Comparison of ENCODE assay signal across 10 cellular contexts in the genomic region with DNA sequence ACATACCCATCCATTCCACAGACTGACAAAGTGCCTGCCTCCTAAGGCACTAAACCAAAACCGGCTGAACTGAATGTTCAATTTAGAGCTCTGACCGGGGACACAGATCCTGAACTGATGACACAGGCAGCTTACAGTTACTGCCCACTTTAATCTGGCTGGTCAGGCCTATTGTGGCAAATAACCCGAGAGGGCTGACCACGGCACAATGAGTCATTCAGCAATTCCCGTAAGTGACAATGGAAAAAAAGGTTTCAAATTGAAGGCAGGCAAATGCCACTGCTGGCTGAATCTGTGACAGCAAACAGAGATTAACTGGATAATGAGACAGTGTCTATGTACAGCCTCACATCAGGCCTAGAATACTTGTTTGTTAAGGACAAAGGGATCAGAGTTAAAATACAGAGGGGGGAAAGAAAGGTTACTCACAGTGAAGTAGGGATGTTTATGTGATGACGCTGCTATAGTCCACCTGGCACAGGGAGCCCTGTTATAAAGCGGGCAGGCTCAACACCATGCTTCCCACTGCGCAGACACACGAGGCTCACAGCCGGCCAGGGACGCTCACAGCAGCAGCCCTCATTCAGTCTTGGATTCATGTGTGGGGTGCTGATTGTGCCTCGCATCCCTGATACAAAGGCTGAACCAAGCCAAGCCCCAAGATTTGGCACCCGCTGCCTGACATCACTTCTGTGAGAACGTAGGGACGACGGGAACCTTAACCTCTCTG. TPM values are rescaled to one million over a fixed set of nuclear protein-coding genes. Genes with fewer than 3 reads are reported as not detected.
DNase-seq lines count a peak whose midpoint lies in the region; ATAC-seq and TF ChIP-seq lines count a peak whose summit lies in the region.
"Had no signal": no experiment of that assay in that cellular context is flagged by ENCODE, and none has a peak within 500 bp of the region (broad histone marks: within the 10 kb centered on the region; RNA-seq: fewer than 3 reads in every experiment).

No MANE protein-coding gene starts in this region.

- H3K27ac ChIP-seq in GM23338 (ENCODE audit: low read depth) (no peak overlapping the region), colonic mucosa (no peak overlapping the region)
- H3K27ac ChIP-seq: upper lobe of left lung had no signal

- no peak for TF ChIP-seq CTCF in GM23338 (conservative IDR thresholded peaks at IDR 0.05; ENCODE audit: low read depth in 2 of 2)
- TF ChIP-seq CTCF in fibroblast of mammary gland (conservative IDR thresholded peaks at IDR 0.05; ENCODE audit: control insufficient read depth, insufficient read depth, low read depth, low read length) = no peak
- TF ChIP-seq CTCF in colonic mucosa (IDR thresholded peaks at IDR 0.05) = no peak

- no peak overlapping the region for H3K9ac ChIP-seq in colonic mucosa (ENCODE audit: low read depth in 2 of 2, low read length in 2 of 2)

- H3K27me3 Mint-ChIP-seq in GM23338 (ENCODE audit: insufficient read depth, low read depth, poor library complexity) = no peaks in the 10 kb centered on the region
- H3K27me3 Mint-ChIP-seq: central memory CD8-positive, alpha-beta T cell had no signal

- ATAC-seq in GM23338 = peak; percentile 26; the same call in 2 of the 3 replicates
- ATAC-seq in left colon = no peak
- no peak for ATAC-seq in HG02759 (IDR thresholded peaks at IDR 0.05; ENCODE audit: unreplicated experiment)

- H3K4me3 Mint-ChIP-seq in GM23338 = no peak overlapping the region
- H3K4me3 Mint-ChIP-seq: central memory CD8-positive, alpha-beta T cell had no signal

- H3K36me3 Mint-ChIP-seq in GM23338 (ENCODE audit: low read depth) = peaks cover 12% of the 10 kb centered on the region

- no peaks in the 10 kb centered on the region; the same call in 1 of the 2 replicates for H4K20me1 ChIP-seq in GM23338 (replicated peaks; ENCODE audit: insufficient read depth)

- H3K4me3 ChIP-seq in GM23338 (no peak overlapping the region), fibroblast of mammary gland (ENCODE audit: control insufficient read depth, low read depth, low read length) (no peak overlapping the region), colonic mucosa (no peak overlapping the region)
- H3K4me3 ChIP-seq: upper lobe of left lung had no signal

- H3F3A ChIP-seq in GM23338 (replicated peaks; ENCODE audit: low read depth) = no peaks in the 10 kb centered on the region; the same call in 1 of the 2 replicates

- H3K79me2 ChIP-seq in GM23338 (replicated peaks; ENCODE audit: insufficient read depth) = no peaks in the 10 kb centered on the region

- no peaks in the 10 kb centered on the region for H3K9me2 ChIP-seq in GM23338 (ENCODE audit: insufficient read depth)

- intact Hi-C loops in left colon (cut with DNase I, micrococcal nuclease) = no loop called here
- intact Hi-C loops in colonic mucosa (cut with DNase I) = no loop called here

- no peak overlapping the region for H3K27ac Mint-ChIP-seq in GM23338

- no peak overlapping the region for H3K4me2 ChIP-seq in GM23338

- no peak overlapping the region for H2AFZ ChIP-seq in GM23338

- DNase-seq in GM23338 (ENCODE audit: low spot score) = no peak
- DNase-seq in SHP77 treated with DMSO at 0.1 percent for 48 hours (lab: John Stamatoyannopoulos, UW) = peak; percentile 63
- peak; percentile 79 for DNase-seq in fibroblast of mammary gland (ENCODE audit: low read depth)
- DNase-seq in putamen (ENCODE audit: low spot score) = peak; percentile 38
- DNase-seq in left colon = no peak
- DNase-seq in activated CD4-positive, alpha-beta T cell treated with anti-CD3 and anti-CD28 coated beads, Interleukin-2, amount 50 U/mL, for 48 hours = no peak
- no peak for DNase-seq in colonic mucosa

- no peaks in the 10 kb centered on the region for H3K9me3 Mint-ChIP-seq in GM23338
- H3K9me3 Mint-ChIP-seq: central memory CD8-positive, alpha-beta T cell had no signal

- peaks cover 7% of the 10 kb centered on the region; the same call in 1 of the 3 replicates for H3K4me1 Mint-ChIP-seq in GM23338
- H3K4me1 Mint-ChIP-seq: central memory CD8-positive, alpha-beta T cell had no signal

- H3K4me1 ChIP-seq in GM23338 (ENCODE audit: insufficient read depth) (no peaks in the 10 kb centered on the region), colonic mucosa (no peaks in the 10 kb centered on the region)
- H3K4me1 ChIP-seq: upper lobe of left lung had no signal

- H3K27me3 ChIP-seq in GM23338 (ENCODE audit: insufficient read depth) = no peaks in the 10 kb centered on the region
- H3K27me3 ChIP-seq in colonic mucosa = no peaks in the 10 kb centered on the region
- H3K27me3 ChIP-seq: upper lobe of left lung had no signal

- H3K9me3 ChIP-seq in colonic mucosa = no peaks in the 10 kb centered on the region
- H3K9me3 ChIP-seq: upper lobe of left lung had no signal

- peaks cover 5% of the 10 kb centered on the region; the same call in 1 of the 2 replicates for H3K36me3 ChIP-seq in GM23338 (ENCODE audit: insufficient read depth)
- no peaks in the 10 kb centered on the region for H3K36me3 ChIP-seq in colonic mucosa

TF ChIP-seq in GM23338, 12 proteins besides CTCF, POLR2A, EP300 and RAD21 (continues in another document):
- TF ChIP-seq ZNF331 (CRISPR knock-in tag; IDR thresholded peaks at IDR 0.05; ENCODE audit: low read depth) (no peak), EZH2 (IDR thresholded peaks at IDR 0.05; ENCODE audit: low read depth, unreplicated experiment) (no peak), STAT1 (IDR thresholded peaks at IDR 0.05; ENCODE audit: unreplicated experiment) (no peak), CREB1 (CRISPR knock-in tag; IDR thresholded peaks at IDR 0.05; ENCODE audit: low read depth) (no peak), EZH2phosphoT487 (IDR thresholded peaks at IDR 0.05; ENCODE audit: unreplicated experiment) (no peak), NANOG (IDR thresholded peaks at IDR 0.05; ENCODE audit: borderline replicate concordance) (no peak), ZNF114 (CRISPR knock-in tag; IDR thresholded peaks at IDR 0.05) (no peak), POLR2AphosphoS5 (IDR thresholded peaks at IDR 0.05; ENCODE audit: low read depth) (no peak)
- TF ChIP-seq, protein P1, sequence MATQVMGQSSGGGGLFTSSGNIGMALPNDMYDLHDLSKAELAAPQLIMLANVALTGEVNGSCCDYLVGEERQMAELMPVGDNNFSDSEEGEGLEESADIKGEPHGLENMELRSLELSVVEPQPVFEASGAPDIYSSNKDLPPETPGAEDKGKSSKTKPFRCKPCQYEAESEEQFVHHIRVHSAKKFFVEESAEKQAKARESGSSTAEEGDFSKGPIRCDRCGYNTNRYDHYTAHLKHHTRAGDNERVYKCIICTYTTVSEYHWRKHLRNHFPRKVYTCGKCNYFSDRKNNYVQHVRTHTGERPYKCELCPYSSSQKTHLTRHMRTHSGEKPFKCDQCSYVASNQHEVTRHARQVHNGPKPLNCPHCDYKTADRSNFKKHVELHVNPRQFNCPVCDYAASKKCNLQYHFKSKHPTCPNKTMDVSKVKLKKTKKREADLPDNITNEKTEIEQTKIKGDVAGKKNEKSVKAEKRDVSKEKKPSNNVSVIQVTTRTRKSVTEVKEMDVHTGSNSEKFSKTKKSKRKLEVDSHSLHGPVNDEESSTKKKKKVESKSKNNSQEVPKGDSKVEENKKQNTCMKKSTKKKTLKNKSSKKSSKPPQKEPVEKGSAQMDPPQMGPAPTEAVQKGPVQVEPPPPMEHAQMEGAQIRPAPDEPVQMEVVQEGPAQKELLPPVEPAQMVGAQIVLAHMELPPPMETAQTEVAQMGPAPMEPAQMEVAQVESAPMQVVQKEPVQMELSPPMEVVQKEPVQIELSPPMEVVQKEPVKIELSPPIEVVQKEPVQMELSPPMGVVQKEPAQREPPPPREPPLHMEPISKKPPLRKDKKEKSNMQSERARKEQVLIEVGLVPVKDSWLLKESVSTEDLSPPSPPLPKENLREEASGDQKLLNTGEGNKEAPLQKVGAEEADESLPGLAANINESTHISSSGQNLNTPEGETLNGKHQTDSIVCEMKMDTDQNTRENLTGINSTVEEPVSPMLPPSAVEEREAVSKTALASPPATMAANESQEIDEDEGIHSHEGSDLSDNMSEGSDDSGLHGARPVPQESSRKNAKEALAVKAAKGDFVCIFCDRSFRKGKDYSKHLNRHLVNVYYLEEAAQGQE (IDR thresholded peaks at IDR 0.05; ENCODE audit: unreplicated experiment) = no peak
- TF ChIP-seq, protein P2, sequence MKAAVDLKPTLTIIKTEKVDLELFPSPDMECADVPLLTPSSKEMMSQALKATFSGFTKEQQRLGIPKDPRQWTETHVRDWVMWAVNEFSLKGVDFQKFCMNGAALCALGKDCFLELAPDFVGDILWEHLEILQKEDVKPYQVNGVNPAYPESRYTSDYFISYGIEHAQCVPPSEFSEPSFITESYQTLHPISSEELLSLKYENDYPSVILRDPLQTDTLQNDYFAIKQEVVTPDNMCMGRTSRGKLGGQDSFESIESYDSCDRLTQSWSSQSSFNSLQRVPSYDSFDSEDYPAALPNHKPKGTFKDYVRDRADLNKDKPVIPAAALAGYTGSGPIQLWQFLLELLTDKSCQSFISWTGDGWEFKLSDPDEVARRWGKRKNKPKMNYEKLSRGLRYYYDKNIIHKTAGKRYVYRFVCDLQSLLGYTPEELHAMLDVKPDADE (IDR thresholded peaks at IDR 0.05) = no peak

RNA-seq across cellular contexts. Expression of a gene that starts 54.4 kb away (rescaled TPM):
- total RNA-seq in GM23338 (2014; rRNA removed; shearing (Covaris generic)) = 17.0 and 17.5 TPM in 2 replicates
- polyA plus RNA-seq in GM23338 (2016; fragmentation: Nextera tagmentation; extraction: Ambion mirVana) = 14.5 and 16.4 TPM in 2 replicates
- 10 to 100 TPM; 10.2 to 16.9 TPM for total RNA-seq in left colon
- total RNA-seq in colonic mucosa = 10 to 100 TPM; 12.2 to 18.5 TPM

RNA-seq across cellular contexts. Expression of a gene that starts 54.5 kb away (rescaled TPM):
- 19.2 and 19.3 TPM in 2 replicates for total RNA-seq in GM23338 (2014; rRNA removed; shearing (Covaris generic))
- polyA plus RNA-seq in GM23338 (2016; fragmentation: Nextera tagmentation; extraction: Ambion mirVana) = 16.6 and 18.4 TPM in 2 replicates
- 10 to 100 TPM; 14.2 to 14.4 TPM for total RNA-seq in left colon
- total RNA-seq in colonic mucosa = 10 to 100 TPM; 16.0 to 21.1 TPM

Comparison
In these comparisons a context has a peak if more than half of its experiments do, and no peak if none do; other contexts are left out.
1. DNase-seq: peak in SHP77 treated with DMSO at 0.1 percent for 48 hours (single experiment), fibroblast of mammary gland (single experiment) and putamen (single experiment); none in GM23338 (single experiment), left colon (0 of 2), activated CD4-positive, alpha-beta T cell treated with anti-CD3 and anti-CD28 coated beads, Interleukin-2, amount 50 U/mL, for 48 hours (0 of 2) and colonic mucosa (single experiment).